Comparison of ENCODE assay signal across 8 cellular contexts in genomic region chr3:61407397-61407796, GRCh38.
"Had no signal": no experiment of that assay in that cellular context is flagged by ENCODE, and none has a peak within 500 bp of the region (broad histone marks: within the 10 kb centered on the region; RNA-seq: fewer than 3 reads in every experiment).

No MANE protein-coding gene starts in this region.

- ATAC-seq: GM12878 had no signal

- FAIRE-seq: G401.6, GM12878, GM12891, GM12892, GM18507, GM19239 had no signal

- H3K4me3 ChIP-seq: GM12878 had no signal

- DNase-seq: GDM1, GF-D8 had no signal
